In the genomic region with DNA sequence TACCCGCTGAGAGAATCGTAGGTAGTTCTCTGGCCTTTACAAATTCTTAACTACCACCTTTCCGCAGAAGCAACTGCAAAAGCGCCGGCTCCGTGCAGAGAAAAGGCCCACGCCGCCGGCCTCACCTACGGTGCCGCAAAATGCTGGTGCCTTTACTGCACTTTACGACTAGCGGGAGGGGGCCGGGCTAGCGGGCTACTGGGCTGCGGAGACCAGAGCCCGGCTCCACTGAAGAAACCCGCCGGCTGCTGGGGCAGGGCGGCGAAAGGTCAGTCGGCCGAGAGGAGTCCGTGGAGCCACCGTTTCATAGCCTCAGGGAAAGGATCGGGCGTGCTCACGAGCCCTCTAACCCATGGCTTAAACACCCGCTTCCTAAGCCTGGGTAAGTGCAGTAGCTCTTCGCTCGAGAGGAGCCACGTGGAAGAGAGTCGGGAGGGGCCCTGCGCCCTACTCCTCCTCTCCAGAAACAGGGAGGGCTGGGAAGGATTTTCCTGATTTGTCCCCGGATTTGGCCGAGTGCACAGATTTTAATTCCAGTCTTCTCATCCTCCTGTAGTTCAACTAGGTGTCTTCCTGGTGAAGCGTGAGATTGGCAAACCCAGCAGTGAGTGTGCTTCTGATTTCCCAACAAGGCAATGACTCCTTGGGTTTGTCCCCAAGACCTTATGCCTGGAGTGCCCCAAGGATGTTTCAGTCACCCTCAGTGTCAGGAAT, we compare ENCODE assay signal across 8 cellular contexts. TPM values are rescaled to one million over a fixed set of nuclear protein-coding genes. Genes with fewer than 3 reads are reported as not detected.
DNase-seq lines count a peak whose midpoint lies in the region; ATAC-seq and TF ChIP-seq lines count a peak whose summit lies in the region.

A gene with protein sequence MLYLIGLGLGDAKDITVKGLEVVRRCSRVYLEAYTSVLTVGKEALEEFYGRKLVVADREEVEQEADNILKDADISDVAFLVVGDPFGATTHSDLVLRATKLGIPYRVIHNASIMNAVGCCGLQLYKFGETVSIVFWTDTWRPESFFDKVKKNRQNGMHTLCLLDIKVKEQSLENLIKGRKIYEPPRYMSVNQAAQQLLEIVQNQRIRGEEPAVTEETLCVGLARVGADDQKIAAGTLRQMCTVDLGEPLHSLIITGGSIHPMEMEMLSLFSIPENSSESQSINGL (minus strand): TSS at position 105 of the 714 bp plus-strand sequence. CDS start 341 bp downstream, outside the sequence.

- H3K27ac Mint-ChIP-seq in activated T-helper 2 cell treated with anti-CD3 and anti-CD28 coated beads, Interferon-gamma antibody, Interleukin-2, Interleukin-4, amounts not matched to agents 10 μg/mL and 5 μg/mL and 100 μg/mL, durations not matched to agents 14 hours and 24 hours and 36 hours, result peak within 1 kb of the TSS; percentile 94
- H3K27ac Mint-ChIP-seq in natural killer cell, result peak within 1 kb of the TSS; percentile 90 to 94

- peaks cover under 1% of the 10 kb centered on the region for H3K9me3 Mint-ChIP-seq in activated T-helper 2 cell treated with anti-CD3 and anti-CD28 coated beads, Interferon-gamma antibody, Interleukin-2, Interleukin-4, amounts not matched to agents 10 μg/mL and 5 μg/mL and 100 μg/mL, durations not matched to agents 14 hours and 24 hours and 36 hours
- no peaks in the 10 kb centered on the region for H3K9me3 Mint-ChIP-seq in natural killer cell

- peak within 1 kb of the TSS; percentile 99 for H3K4me3 Mint-ChIP-seq in activated T-helper 2 cell treated with anti-CD3 and anti-CD28 coated beads, Interferon-gamma antibody, Interleukin-2, Interleukin-4, amounts not matched to agents 10 μg/mL and 5 μg/mL and 100 μg/mL, durations not matched to agents 14 hours and 24 hours and 36 hours (ENCODE audit: low read depth)
- peak within 1 kb of the TSS; percentile 75 for H3K4me3 Mint-ChIP-seq in natural killer cell

- H3K27me3 Mint-ChIP-seq in activated T-helper 2 cell treated with anti-CD3 and anti-CD28 coated beads, Interferon-gamma antibody, Interleukin-2, Interleukin-4, amounts not matched to agents 10 μg/mL and 5 μg/mL and 100 μg/mL, durations not matched to agents 14 hours and 24 hours and 36 hours (ENCODE audit: low read depth), result no peaks in the 10 kb centered on the region
- H3K27me3 Mint-ChIP-seq in natural killer cell (ENCODE audit: low read depth in 2 of 2), result no peaks in the 10 kb centered on the region

- H3K27ac ChIP-seq in KOPT-K1 (ENCODE audit: low read depth, low read length, poor library complexity, severe bottlenecking), result peak within 1 kb of the TSS; percentile 95
- peak within 1 kb of the TSS; percentile 78 for H3K27ac ChIP-seq in RWPE1

- POLR2A ChIA-PET in RWPE1 (lab: Yijun Ruan, JAX; ENCODE audit: low non-redundant PET), result interaction anchor here (0.5 kb wide), 1 partner anchor 198 kb away, joined by 3 read pairs; no protein-coding TSS in a partner anchor

- peaks cover 66% of the 10 kb centered on the region for H3K36me3 Mint-ChIP-seq in activated T-helper 2 cell treated with anti-CD3 and anti-CD28 coated beads, Interferon-gamma antibody, Interleukin-2, Interleukin-4, amounts not matched to agents 10 μg/mL and 5 μg/mL and 100 μg/mL, durations not matched to agents 14 hours and 24 hours and 36 hours (ENCODE audit: low read depth)
- no peaks in the 10 kb centered on the region for H3K36me3 Mint-ChIP-seq in natural killer cell

- H3K36me3 ChIP-seq in KOPT-K1 (ENCODE audit: insufficient read depth, low read length), result peaks cover 44% of the 10 kb centered on the region

- no peak for TF ChIP-seq CTCF in RWPE1 (conservative IDR thresholded peaks at IDR 0.05; ENCODE audit: low read depth)
- TF ChIP-seq CTCF in natural killer cell (IDR thresholded peaks at IDR 0.05), result no peak

- ATAC-seq in GM21737 (IDR thresholded peaks at IDR 0.05; ENCODE audit: unreplicated experiment), result peak; percentile 86
- ATAC-seq in natural killer cell, result peak; percentile 98 to 100 (median 99)

- CTCF ChIA-PET in RWPE1 (lab: Yijun Ruan, JAX), result interaction anchor here (0.6 kb wide), 1 partner anchor 209 kb away, joined by 3 read pairs; no protein-coding TSS in a partner anchor

- peaks cover 51% of the 10 kb centered on the region for H3K4me1 Mint-ChIP-seq in activated T-helper 2 cell treated with anti-CD3 and anti-CD28 coated beads, Interferon-gamma antibody, Interleukin-2, Interleukin-4, amounts not matched to agents 10 μg/mL and 5 μg/mL and 100 μg/mL, durations not matched to agents 14 hours and 24 hours and 36 hours (ENCODE audit: low read depth)
- H3K4me1 Mint-ChIP-seq in natural killer cell, result peaks cover 31 to 43% of the 10 kb centered on the region in 2 donors

- peak; percentile 79 for DNase-seq in DMS79 treated with DMSO at 0.1 percent for 48 hours (lab: John Stamatoyannopoulos, UW)
- peak; percentile 85 for DNase-seq in RWPE1 (ENCODE audit: low spot score)
- DNase-seq in activated T-helper 2 cell treated with anti-CD3 and anti-CD28 coated beads, Interferon-gamma antibody, Interleukin-2, Interleukin-4, amounts not matched to agents 10 μg/mL and 5 μg/mL and 100 μg/mL, durations not matched to agents 14 hours and 24 hours and 36 hours (ENCODE audit: low spot score), result peak; percentile 85
- peak; percentile 89 for DNase-seq in fibroblast of peridontal ligament (ENCODE audit: extremely low read depth)
- peak; percentile 80 for DNase-seq in natural killer cell
- peak; percentile 88 for DNase-seq in stimulated activated naive CD4-positive, alpha-beta T cell treated with Interleukin-2 at 50 U/mL for 16 hours (lab: John Stamatoyannopoulos, UW)

- intact Hi-C loops in activated T-helper 2 cell treated with anti-CD3 and anti-CD28 coated beads, Interferon-gamma antibody, Interleukin-2, Interleukin-4, amounts not matched to agents 10 μg/mL and 5 μg/mL and 100 μg/mL, durations not matched to agents 14 hours and 24 hours and 36 hours (cut with micrococcal nuclease), result loop anchor here (1.0 to 5.0 kb wide), 7 partner anchors 17 to 259 kb away; no protein-coding TSS in a partner anchor
- intact Hi-C loops in natural killer cell (cut with micrococcal nuclease), result loop anchor here (2.0 to 5.0 kb wide), 4 partner anchors 99 to 261 kb away; a partner anchor contains a TSS

- H3K9me3 ChIP-seq in KOPT-K1 (ENCODE audit: insufficient read depth, low read length, poor library complexity, severe bottlenecking), result peaks cover 2% of the 10 kb centered on the region

RNA-seq across cellular contexts. Expression of the gene that starts here (rescaled TPM):
- 33.5 and 40.0 TPM in 2 replicates for total RNA-seq in activated T-helper 2 cell treated with anti-CD3 and anti-CD28 coated beads, Interferon-gamma antibody, Interleukin-2, Interleukin-4, amounts not matched to agents 10 μg/mL and 5 μg/mL and 100 μg/mL, durations not matched to agents 14 hours and 24 hours and 36 hours
- 10 to 100 TPM; 17.1 to 22.9 (median 19.9) TPM for total RNA-seq in natural killer cell

Comparison
In these comparisons a context has a peak if more than half of its experiments do, and no peak if none do; other contexts are left out.
1. Peak in every context shown above with its lines: DNase-seq, ATAC-seq and H3K27ac ChIP-seq.